11 cellular contexts compared by ENCODE assay signal in genomic region chr1:54811066-54811465, GRCh38. TPM values are rescaled to one million over a fixed set of nuclear protein-coding genes. Genes with fewer than 3 reads are reported as not detected.
DNase-seq lines count a peak whose midpoint lies in the region; ATAC-seq and TF ChIP-seq lines count a peak whose summit lies in the region.
"Had no signal": no experiment of that assay in that cellular context is flagged by ENCODE, and none has a peak within 500 bp of the region (broad histone marks: within the 10 kb centered on the region; RNA-seq: fewer than 3 reads in every experiment).

No MANE protein-coding gene starts in this region.

- H3K27ac ChIP-seq in neuronal stem cell (replicated peaks; ENCODE audit: low read length): no peak overlapping the region
- H3K27ac ChIP-seq: BLaER1 treated with 17β-estradiol and CSF1 and Interleukin-3, amounts not matched to agents 10 nM and 100 nM; PC-9 had no signal

- H2AFZ ChIP-seq in neuronal stem cell (ENCODE audit: low read length): no peak overlapping the region
- H2AFZ ChIP-seq: PC-9 had no signal

- no peaks in the 10 kb centered on the region for H3K79me1 ChIP-seq in neuronal stem cell (ENCODE audit: low read depth, low read length)

- no peak overlapping the region for H2BK12ac ChIP-seq in neuronal stem cell (ENCODE audit: low read length)

- no peaks in the 10 kb centered on the region for H3K9me3 ChIP-seq in neuronal stem cell (replicated peaks in 1 of 2; ENCODE audit: control insufficient read depth in 2 of 2, insufficient read depth in 1 of 2, low read depth in 1 of 2, low read length in 2 of 2)
- H3K9me3 ChIP-seq: BLaER1 treated with 17β-estradiol and CSF1 and Interleukin-3, amounts not matched to agents 10 nM and 100 nM had no signal

- H3K23ac ChIP-seq in neuronal stem cell (ENCODE audit: low read depth, low read length, poor library complexity): no peak overlapping the region

- no peak overlapping the region for H3K27ac Mint-ChIP-seq in endothelial cell (ENCODE audit: unreplicated experiment)

- H3K14ac ChIP-seq in neuronal stem cell (ENCODE audit: low read length): no peak overlapping the region

- H4K91ac ChIP-seq in neuronal stem cell (ENCODE audit: low read depth, low read length, poor library complexity): peak overlapping the region; percentile 88

- peak overlapping the region; percentile 66 for H2BK15ac ChIP-seq in neuronal stem cell (ENCODE audit: low read length)

- H3K9me3 Mint-ChIP-seq in endothelial cell (ENCODE audit: unreplicated experiment): no peaks in the 10 kb centered on the region

- no peak overlapping the region for H3K4me3 ChIP-seq in neuronal stem cell (ENCODE audit: low read length in 2 of 2)
- H3K4me3 ChIP-seq: BLaER1 treated with 17β-estradiol and CSF1 and Interleukin-3, amounts not matched to agents 10 nM and 100 nM; PC-9 had no signal

- no peak for TF ChIP-seq CTCF in endothelial cell (IDR thresholded peaks at IDR 0.05; ENCODE audit: unreplicated experiment)

- H2BK5ac ChIP-seq in neuronal stem cell (ENCODE audit: low read length): no peak overlapping the region

- peak; percentile 55 for DNase-seq in activated CD8-positive, alpha-beta memory T cell treated with anti-CD3 and anti-CD28 coated beads for 24 hours
- no peak for DNase-seq in activated CD8-positive, alpha-beta memory T cell treated with anti-CD3 and anti-CD28 coated beads, Interleukin-2, amount 50 U/mL, for 4 hours
- no peak for DNase-seq in endothelial cell (ENCODE audit: low spot score)
- DNase-seq in neuronal stem cell (ENCODE audit: low spot score): no peak
- DNase-seq in ureter (ENCODE audit: low spot score): peak; percentile 22
- DNase-seq in DMS 273 (lab: John Stamatoyannopoulos, UW; ENCODE audit: unreplicated experiment): no peak
- DNase-seq in NCI-H2171 treated with DMSO at 0.1 percent for 48 hours (lab: John Stamatoyannopoulos, UW): no peak
- DNase-seq: NCI-H748 treated with DMSO at 0.1 percent for 48 hours had no signal

- peak overlapping the region; percentile 23 for H3K4me3 Mint-ChIP-seq in endothelial cell (ENCODE audit: unreplicated experiment)

- no peak overlapping the region for H3K9ac ChIP-seq in neuronal stem cell (ENCODE audit: low read depth, low read length, poor library complexity)
- H3K9ac ChIP-seq: BLaER1 treated with 17β-estradiol and CSF1 and Interleukin-3, amounts not matched to agents 10 nM and 100 nM had no signal

- H3K4ac ChIP-seq in neuronal stem cell (ENCODE audit: low read length): no peak overlapping the region

- no peaks in the 10 kb centered on the region for H3K4me1 Mint-ChIP-seq in endothelial cell (ENCODE audit: unreplicated experiment)

- WGBS in neuronal stem cell (ENCODE audit: extremely low coverage in 2 of 2, insufficient read length in 2 of 2, insufficient replicate concordance in 1 of 2), 2 donors: no CpG with 5 or more reads among the region's 5 CpGs

- no peak for ATAC-seq in GM21367 (IDR thresholded peaks at IDR 0.05; ENCODE audit: unreplicated experiment)

- H2AK5ac ChIP-seq in neuronal stem cell (ENCODE audit: low read depth, low read length): peak overlapping the region; percentile 17

- peaks cover 8 to 10% of the 10 kb centered on the region in 2 donors for H3K4me1 ChIP-seq in neuronal stem cell (ENCODE audit: control insufficient read depth in 2 of 2, insufficient read depth in 1 of 2, low read depth in 1 of 2, low read length in 2 of 2)

- no peaks in the 10 kb centered on the region for H3K36me3 Mint-ChIP-seq in endothelial cell (ENCODE audit: low read depth, unreplicated experiment)

- peaks cover 4% of the 10 kb centered on the region for H3K27me3 Mint-ChIP-seq in endothelial cell (ENCODE audit: unreplicated experiment)

- no peak overlapping the region for H3K18ac ChIP-seq in neuronal stem cell (ENCODE audit: low read length)

- H3K4me2 ChIP-seq in neuronal stem cell (ENCODE audit: insufficient read depth, low read length, poor library complexity, severe bottlenecking): no peak overlapping the region
- H3K4me2 ChIP-seq: BLaER1 treated with 17β-estradiol and CSF1 and Interleukin-3, amounts not matched to agents 10 nM and 100 nM; PC-9 had no signal

- no peaks in the 10 kb centered on the region for H3K36me3 ChIP-seq in neuronal stem cell (replicated peaks in 1 of 2; ENCODE audit: control insufficient read depth in 2 of 2, insufficient read depth in 2 of 2, low read length in 2 of 2)
- H3K36me3 ChIP-seq: BLaER1 treated with 17β-estradiol and CSF1 and Interleukin-3, amounts not matched to agents 10 nM and 100 nM had no signal

- no peak overlapping the region for H2BK120ac ChIP-seq in neuronal stem cell (ENCODE audit: low read depth, low read length)

- H4K8ac ChIP-seq in neuronal stem cell (ENCODE audit: low read depth, low read length): no peak overlapping the region

- H3K27me3 ChIP-seq in neuronal stem cell (ENCODE audit: control insufficient read depth in 3 of 3, insufficient read depth in 3 of 3, low read depth in 1 of 3, low read length in 3 of 3): peaks cover 0 to 47% (median 0%) of the 10 kb centered on the region in 3 experiments
- H3K27me3 ChIP-seq: BLaER1 treated with 17β-estradiol and CSF1 and Interleukin-3, amounts not matched to agents 10 nM and 100 nM had no signal

RNA-seq across cellular contexts. Expression of gene TTC22, which starts 9.9 kb away (rescaled TPM):
- total RNA-seq in endothelial cell (ENCODE audit: unreplicated experiment): not detected
- 0.07 TPM for polyA plus RNA-seq in neuronal stem cell (2013, experiment 1 of 2)
- polyA plus RNA-seq in neuronal stem cell (2013, experiment 2 of 2): 0.06 TPM
- 14.9 TPM for total RNA-seq in ureter

RNA-seq across cellular contexts. Expression of gene PARS2, which starts 46.7 kb away (rescaled TPM):
- total RNA-seq in endothelial cell (ENCODE audit: unreplicated experiment): 6.5 TPM
- 6.1 TPM for polyA plus RNA-seq in neuronal stem cell (2013, experiment 1 of 2)
- polyA plus RNA-seq in neuronal stem cell (2013, experiment 2 of 2): 5.7 TPM
- 6.2 TPM for total RNA-seq in ureter

Comparison
In these comparisons a context has a peak if more than half of its experiments do, and no peak if none do; other contexts are left out.
1. DNase-seq: peak in activated CD8-positive, alpha-beta memory T cell treated with anti-CD3 and anti-CD28 coated beads for 24 hours (single experiment) and ureter (single experiment); none in activated CD8-positive, alpha-beta memory T cell treated with anti-CD3 and anti-CD28 coated beads, Interleukin-2, amount 50 U/mL, for 4 hours (single experiment), endothelial cell (single experiment), neuronal stem cell (single experiment), DMS 273 (single experiment) and NCI-H2171 treated with DMSO at 0.1 percent for 48 hours (single experiment).
2. RNA of gene TTC22, which starts 9.9 kb away (total RNA-seq): 14.9 TPM in ureter (single experiment); not detected in endothelial cell (single experiment); every median in the first group is over 10 times any median in the second.